Comparison of ENCODE assay signal across 10 cellular contexts in genomic region chr5:174327317-174327864, GRCh38.
DNase-seq lines count a peak whose midpoint lies in the region; ATAC-seq and TF ChIP-seq lines count a peak whose summit lies in the region.
"Had no signal": no experiment of that assay in that cellular context is flagged by ENCODE, and none has a peak within 500 bp of the region (broad histone marks: within the 10 kb centered on the region; RNA-seq: fewer than 3 reads in every experiment).

No MANE protein-coding gene starts in this region.

- H3K4me3 Mint-ChIP-seq in neural crest cell, result no peak overlapping the region
- no peak overlapping the region for H3K4me3 Mint-ChIP-seq in stimulated activated memory B cell treated with anti-CD40 and anti-IgM and Interleukin-4, amounts not matched to agents 10 μg/mL and 1 μg/mL and 100 μg/mL, for 72 hours
- H3K4me3 Mint-ChIP-seq: activated naive CD4-positive, alpha-beta T cell treated with anti-CD3 and anti-CD28 coated beads, Interleukin-2, amount 50 U/mL, for 24 hours; stimulated activated naive CD8-positive, alpha-beta T cell treated with anti-CD3 and anti-CD28 coated beads, Interleukin-15, Interleukin-2, amounts not matched to agents 100 ng/mL and 50 ng/mL, for 24 hours had no signal

- peak; percentile 91 for TF ChIP-seq CTCF in HFF-Myc (IDR thresholded peaks at IDR 0.05; ENCODE audit: low read depth, low read length, missing control alignments)
- TF ChIP-seq CTCF in neural crest cell (conservative IDR thresholded peaks at IDR 0.05), result peak; percentile 95

- DNase-seq in EH (ENCODE audit: low read depth) (peak; percentile 85), HFF-Myc (ENCODE audit: extremely low read depth, low read depth) (peak; percentile 82), NCI-H460 (ENCODE audit: extremely low read depth, low read depth) (peak; percentile 85), neural crest cell (ENCODE audit: low read depth, low spot score) (peak; percentile 70)
- peak; percentile 75 for DNase-seq in activated CD4-positive, alpha-beta T cell treated with anti-CD3 and anti-CD28 coated beads for 48 hours

- ATAC-seq in esophagus mucosa, result peak; percentile 72
- no peak for ATAC-seq in stimulated activated memory B cell treated with anti-CD40 and anti-IgM and Interleukin-4, amounts not matched to agents 10 μg/mL and 1 μg/mL and 100 μg/mL, for 72 hours
- ATAC-seq in GM18907 (IDR thresholded peaks at IDR 0.05; ENCODE audit: unreplicated experiment), result no peak

- no peaks in the 10 kb centered on the region for H3K9me3 Mint-ChIP-seq in neural crest cell
- H3K9me3 Mint-ChIP-seq in stimulated activated memory B cell treated with anti-CD40 and anti-IgM and Interleukin-4, amounts not matched to agents 10 μg/mL and 1 μg/mL and 100 μg/mL, for 72 hours, result no peaks in the 10 kb centered on the region
- H3K9me3 Mint-ChIP-seq: activated naive CD4-positive, alpha-beta T cell treated with anti-CD3 and anti-CD28 coated beads, Interleukin-2, amount 50 U/mL, for 24 hours; stimulated activated naive CD8-positive, alpha-beta T cell treated with anti-CD3 and anti-CD28 coated beads, Interleukin-15, Interleukin-2, amounts not matched to agents 100 ng/mL and 50 ng/mL, for 24 hours had no signal

- no peaks in the 10 kb centered on the region for H3K36me3 Mint-ChIP-seq in neural crest cell (ENCODE audit: low read depth)
- no peaks in the 10 kb centered on the region for H3K36me3 Mint-ChIP-seq in stimulated activated memory B cell treated with anti-CD40 and anti-IgM and Interleukin-4, amounts not matched to agents 10 μg/mL and 1 μg/mL and 100 μg/mL, for 72 hours
- H3K36me3 Mint-ChIP-seq: activated naive CD4-positive, alpha-beta T cell treated with anti-CD3 and anti-CD28 coated beads, Interleukin-2, amount 50 U/mL, for 24 hours had no signal

- H3K4me1 Mint-ChIP-seq in neural crest cell, result peaks cover 7% of the 10 kb centered on the region
- no peaks in the 10 kb centered on the region for H3K4me1 Mint-ChIP-seq in stimulated activated memory B cell treated with anti-CD40 and anti-IgM and Interleukin-4, amounts not matched to agents 10 μg/mL and 1 μg/mL and 100 μg/mL, for 72 hours
- H3K4me1 Mint-ChIP-seq: activated naive CD4-positive, alpha-beta T cell treated with anti-CD3 and anti-CD28 coated beads, Interleukin-2, amount 50 U/mL, for 24 hours had no signal

- H3K27ac Mint-ChIP-seq in neural crest cell (ENCODE audit: unreplicated experiment), result no peak overlapping the region
- no peak overlapping the region for H3K27ac Mint-ChIP-seq in stimulated activated memory B cell treated with anti-CD40 and anti-IgM and Interleukin-4, amounts not matched to agents 10 μg/mL and 1 μg/mL and 100 μg/mL, for 72 hours
- H3K27ac Mint-ChIP-seq: activated naive CD4-positive, alpha-beta T cell treated with anti-CD3 and anti-CD28 coated beads, Interleukin-2, amount 50 U/mL, for 24 hours; stimulated activated naive CD8-positive, alpha-beta T cell treated with anti-CD3 and anti-CD28 coated beads, Interleukin-15, Interleukin-2, amounts not matched to agents 100 ng/mL and 50 ng/mL, for 24 hours had no signal

- H3K4me3 ChIP-seq in HFF-Myc (replicated peaks; ENCODE audit: low read depth, low read length), result no peak overlapping the region

- peaks cover 42% of the 10 kb centered on the region for H3K27me3 Mint-ChIP-seq in neural crest cell (ENCODE audit: low read depth)
- H3K27me3 Mint-ChIP-seq in stimulated activated memory B cell treated with anti-CD40 and anti-IgM and Interleukin-4, amounts not matched to agents 10 μg/mL and 1 μg/mL and 100 μg/mL, for 72 hours, result peaks cover 8% of the 10 kb centered on the region
